In genomic region chr16:69338557-69339288, GRCh38 we compare ENCODE assay signal across 8 cellular contexts. TPM values are rescaled to one million over a fixed set of nuclear protein-coding genes. Genes with fewer than 3 reads are reported as not detected.
DNase-seq lines count a peak whose midpoint lies in the region; ATAC-seq and TF ChIP-seq lines count a peak whose summit lies in the region.

No MANE protein-coding gene starts in this region.

- H3K27me3 Mint-ChIP-seq in activated naive CD4-positive, alpha-beta T cell treated with anti-CD3 and anti-CD28 coated beads, Interleukin-2, amount 50 U/mL, for 24 hours: no peaks in the 10 kb centered on the region
- no peaks in the 10 kb centered on the region for H3K27me3 Mint-ChIP-seq in central memory CD8-positive, alpha-beta T cell

- H3K36me3 ChIP-seq in mucosa of rectum (ENCODE audit: control insufficient read depth in 2 of 2, insufficient read depth in 2 of 2, low read length in 2 of 2) (peaks cover 35 to 45% of the 10 kb centered on the region in 2 donors), uterus (peaks cover 0 to 4% of the 10 kb centered on the region in 2 donors)

- peak overlapping the region; percentile 65 to 84 for H3K9ac ChIP-seq in mucosa of rectum (ENCODE audit: low read depth in 1 of 2, low read length in 2 of 2)

- no peak for TF ChIP-seq POLR2A in uterus (IDR thresholded peaks at IDR 0.05)

- H3K4me3 Mint-ChIP-seq in activated naive CD4-positive, alpha-beta T cell treated with anti-CD3 and anti-CD28 coated beads, Interleukin-2, amount 50 U/mL, for 24 hours: peak overlapping the region; percentile 98
- H3K4me3 Mint-ChIP-seq in central memory CD8-positive, alpha-beta T cell: peak overlapping the region; percentile 98

- H3K4me1 ChIP-seq in mucosa of rectum (ENCODE audit: control insufficient read depth in 2 of 2, insufficient read depth in 2 of 2, low read length in 2 of 2) (peaks cover 14 to 18% of the 10 kb centered on the region in 2 donors), uterus (peaks cover 7 to 10% of the 10 kb centered on the region in 2 donors)

- peaks cover 22% of the 10 kb centered on the region for H3K36me3 Mint-ChIP-seq in activated naive CD4-positive, alpha-beta T cell treated with anti-CD3 and anti-CD28 coated beads, Interleukin-2, amount 50 U/mL, for 24 hours
- H3K36me3 Mint-ChIP-seq in central memory CD8-positive, alpha-beta T cell (ENCODE audit: insufficient read depth): peaks cover 44% of the 10 kb centered on the region

- H3K27ac Mint-ChIP-seq in activated naive CD4-positive, alpha-beta T cell treated with anti-CD3 and anti-CD28 coated beads, Interleukin-2, amount 50 U/mL, for 24 hours: peak overlapping the region; percentile 96
- peak overlapping the region; percentile 98 for H3K27ac Mint-ChIP-seq in central memory CD8-positive, alpha-beta T cell (ENCODE audit: low read depth)

- no peaks in the 10 kb centered on the region for H3K9me3 ChIP-seq in mucosa of rectum (ENCODE audit: control insufficient read depth in 2 of 2, low read length in 2 of 2)
- no peaks in the 10 kb centered on the region for H3K9me3 ChIP-seq in uterus

- DNase-seq in activated naive CD4-positive, alpha-beta T cell treated with anti-CD3 and anti-CD28 coated beads, Interleukin-2, amount 50 U/mL, for 16 hours: no peak
- DNase-seq in central memory CD8-positive, alpha-beta T cell (ENCODE audit: low spot score in 2 of 2): no peak
- DNase-seq in uterus: no peak
- no peak for DNase-seq in cerebellar nuclear complex (lab: John Stamatoyannopoulos, UW)
- no peak for DNase-seq in NCI-H2227 (lab: John Stamatoyannopoulos, UW; ENCODE audit: unreplicated experiment)
- no peak for DNase-seq in NCI-H2196 treated with DMSO at 0.1 percent for 48 hours (lab: John Stamatoyannopoulos, UW; ENCODE audit: unreplicated experiment)

- TF ChIP-seq CTCF in uterus (IDR thresholded peaks at IDR 0.05): no peak

- H3K27me3 ChIP-seq in mucosa of rectum (ENCODE audit: control insufficient read depth in 2 of 2, insufficient read depth in 2 of 2, low read length in 2 of 2): no peaks in the 10 kb centered on the region
- no peaks in the 10 kb centered on the region for H3K27me3 ChIP-seq in uterus

- H3K4me3 ChIP-seq in mucosa of rectum (ENCODE audit: low read length in 2 of 2) (peak overlapping the region; percentile 83 to 94), uterus (peak overlapping the region; percentile 75 to 95)

- no peaks in the 10 kb centered on the region for H3K9me3 Mint-ChIP-seq in activated naive CD4-positive, alpha-beta T cell treated with anti-CD3 and anti-CD28 coated beads, Interleukin-2, amount 50 U/mL, for 24 hours
- no peaks in the 10 kb centered on the region for H3K9me3 Mint-ChIP-seq in central memory CD8-positive, alpha-beta T cell

- H3K4me1 Mint-ChIP-seq in activated naive CD4-positive, alpha-beta T cell treated with anti-CD3 and anti-CD28 coated beads, Interleukin-2, amount 50 U/mL, for 24 hours: peaks cover 50% of the 10 kb centered on the region
- peaks cover 43% of the 10 kb centered on the region for H3K4me1 Mint-ChIP-seq in central memory CD8-positive, alpha-beta T cell

- peak overlapping the region; percentile 87 for H3K27ac ChIP-seq in mucosa of rectum (ENCODE audit: low read depth in 2 of 2, low read length in 2 of 2)
- peak overlapping the region; percentile 85 to 92 for H3K27ac ChIP-seq in uterus

- intact Hi-C loops in uterus (cut with DNase I; ENCODE audit: low total_unique reads): no loop called here

- peak; percentile 7 for ATAC-seq in central memory CD8-positive, alpha-beta T cell (replicated peaks; ENCODE audit: extremely low read depth, poor library complexity, severe bottlenecking)

RNA-seq across cellular contexts. Expression of gene COG8, which starts 0.6 kb away (rescaled TPM):
- 10 to 100 TPM; 39.4 to 58.8 (median 43.0) TPM for total RNA-seq in uterus

RNA-seq across cellular contexts. Expression of gene NIP7, which starts 0.8 kb away (rescaled TPM):
- 10 to 100 TPM in 3 of 4 donors, 1 to 10 TPM in 1; 6.2 to 21.7 (median 16.9) TPM for total RNA-seq in uterus

RNA-seq across cellular contexts. Expression of gene PDF, which starts 8.3 kb away (rescaled TPM):
- 10 to 100 TPM in 2 of 4 donors, 1 to 10 TPM in 2; 3.2 to 69.9 (median 13.2) TPM for total RNA-seq in uterus

RNA-seq across cellular contexts. Expression of gene TMED6, which starts 12.9 kb away (rescaled TPM):
- under 1 TPM in 1 of 4 donors, not detected in 3; 0.98 TPM for total RNA-seq in uterus

RNA-seq across cellular contexts. Expression of gene VPS4A, which starts 27.6 kb away (rescaled TPM):
- total RNA-seq in uterus: 10 to 100 TPM; 14.6 to 39.5 (median 25.0) TPM
